Comparison of ENCODE assay signal across 8 cellular contexts in genomic region chr16:154223-155030, GRCh38. TPM values are rescaled to one million over a fixed set of nuclear protein-coding genes. Genes with fewer than 3 reads are reported as not detected.
DNase-seq lines count a peak whose midpoint lies in the region; ATAC-seq and TF ChIP-seq lines count a peak whose summit lies in the region.

No MANE protein-coding gene starts in this region.

- POLR2A ChIA-PET in BJ (lab: Charles Lee), result no interaction called here

- H3K4me1 Mint-ChIP-seq in stimulated activated naive CD8-positive, alpha-beta T cell treated with anti-CD3 and anti-CD28 coated beads, Interleukin-15, Interleukin-2, amounts not matched to agents 100 ng/mL and 50 ng/mL, for 24 hours (ENCODE audit: low read depth), result peaks cover 10% of the 10 kb centered on the region

- DNase-seq in BJ (ENCODE audit: low read depth), result no peak
- no peak for DNase-seq in HFF-Myc (ENCODE audit: extremely low read depth, low read depth)
- DNase-seq in astrocyte of the cerebellum (ENCODE audit: low read depth), result no peak
- peak; percentile 55 for DNase-seq in iPS-NIHi7 (ENCODE audit: extremely low spot score)
- DNase-seq in SIG-M5 treated with dmso at 0.1 percent for 504 hours (lab: John Stamatoyannopoulos, UW; ENCODE audit: unreplicated experiment), result no peak
- no peak for DNase-seq in GM19238 (ENCODE audit: insufficient read length, low spot score)

- in situ Hi-C loops in astrocyte of the cerebellum (cut with HindIII; ENCODE audit: low sequenced_read_pairs), result no loop called here

- H3K4me3 Mint-ChIP-seq in stimulated activated naive CD8-positive, alpha-beta T cell treated with anti-CD3 and anti-CD28 coated beads, Interleukin-15, Interleukin-2, amounts not matched to agents 100 ng/mL and 50 ng/mL, for 24 hours, result peak overlapping the region; percentile 78

- H3K4me3 ChIP-seq in BJ (ENCODE audit: low read depth, low read length) (peak overlapping the region; percentile 46), HFF-Myc (replicated peaks; ENCODE audit: low read depth, low read length) (peak overlapping the region; percentile 46), astrocyte of the cerebellum (ENCODE audit: low read depth, low read length) (peak overlapping the region; percentile 46)

- TF ChIP-seq CTCF in BJ (IDR thresholded peaks at IDR 0.05; ENCODE audit: insufficient read depth, low read depth, low read length) (no peak), HFF-Myc (IDR thresholded peaks at IDR 0.05; ENCODE audit: low read depth, low read length, missing control alignments) (no peak), astrocyte of the cerebellum (IDR thresholded peaks at IDR 0.05; ENCODE audit: low read depth, low read length, missing control alignments) (no peak)

- CTCF ChIA-PET in BJ (lab: Yijun Ruan, JAX), result no interaction called here

- no peak overlapping the region for H3K27ac Mint-ChIP-seq in stimulated activated naive CD8-positive, alpha-beta T cell treated with anti-CD3 and anti-CD28 coated beads, Interleukin-15, Interleukin-2, amounts not matched to agents 100 ng/mL and 50 ng/mL, for 24 hours

- no peak for ATAC-seq in HG02759 (IDR thresholded peaks at IDR 0.05; ENCODE audit: unreplicated experiment)

- H3K36me3 ChIP-seq in BJ (ENCODE audit: control insufficient read depth, insufficient read depth, low read length), result no peaks in the 10 kb centered on the region

- no peaks in the 10 kb centered on the region for H3K9me3 Mint-ChIP-seq in stimulated activated naive CD8-positive, alpha-beta T cell treated with anti-CD3 and anti-CD28 coated beads, Interleukin-15, Interleukin-2, amounts not matched to agents 100 ng/mL and 50 ng/mL, for 24 hours

- H3K27me3 Mint-ChIP-seq in stimulated activated naive CD8-positive, alpha-beta T cell treated with anti-CD3 and anti-CD28 coated beads, Interleukin-15, Interleukin-2, amounts not matched to agents 100 ng/mL and 50 ng/mL, for 24 hours, result peaks cover 37% of the 10 kb centered on the region

- peaks cover 2% of the 10 kb centered on the region for H3K27me3 ChIP-seq in BJ (ENCODE audit: control insufficient read depth, insufficient read depth, low read length)

- no peaks in the 10 kb centered on the region for H3K36me3 Mint-ChIP-seq in stimulated activated naive CD8-positive, alpha-beta T cell treated with anti-CD3 and anti-CD28 coated beads, Interleukin-15, Interleukin-2, amounts not matched to agents 100 ng/mL and 50 ng/mL, for 24 hours (ENCODE audit: low read depth)

RNA-seq across cellular contexts. Expression of gene HBZ, which starts 2.0 kb away (rescaled TPM):
- polyA plus RNA-seq in BJ (2011; rRNA removed), result not detected in 2 replicates
- 0.24 and 0.41 TPM in 2 replicates for polyA minus RNA-seq in BJ (2011; rRNA and poly(A)+ RNA removed)

RNA-seq across cellular contexts. Expression of gene HBM, which starts 11.4 kb away (rescaled TPM):
- not detected in 2 replicates for polyA plus RNA-seq in BJ (2011; rRNA removed)
- not detected in 2 replicates for polyA minus RNA-seq in BJ (2011; rRNA and poly(A)+ RNA removed)

RNA-seq across cellular contexts. Expression of gene NPRL3, which starts 16.0 kb away (rescaled TPM):
- 7.7 and 17.9 TPM in 2 replicates for polyA plus RNA-seq in BJ (2011; rRNA removed)
- 18.5 and 18.7 TPM in 2 replicates for polyA minus RNA-seq in BJ (2011; rRNA and poly(A)+ RNA removed)

RNA-seq across cellular contexts. Expression of gene HBA2, which starts 18.2 kb away (rescaled TPM):
- 0.17 TPM in 1 of 2 replicates, not detected in the other for polyA plus RNA-seq in BJ (2011; rRNA removed)
- 0.81 TPM in 1 of 2 replicates, not detected in the other for polyA minus RNA-seq in BJ (2011; rRNA and poly(A)+ RNA removed)

RNA-seq across cellular contexts. Expression of gene HBA1, which starts 22.1 kb away (rescaled TPM):
- polyA plus RNA-seq in BJ (2011; rRNA removed), result 0.20 TPM in 1 of 2 replicates, not detected in the other
- polyA minus RNA-seq in BJ (2011; rRNA and poly(A)+ RNA removed), result 1.3 TPM in 1 of 2 replicates, not detected in the other
